1 cellular context compared by ENCODE assay signal in the genomic region with DNA sequence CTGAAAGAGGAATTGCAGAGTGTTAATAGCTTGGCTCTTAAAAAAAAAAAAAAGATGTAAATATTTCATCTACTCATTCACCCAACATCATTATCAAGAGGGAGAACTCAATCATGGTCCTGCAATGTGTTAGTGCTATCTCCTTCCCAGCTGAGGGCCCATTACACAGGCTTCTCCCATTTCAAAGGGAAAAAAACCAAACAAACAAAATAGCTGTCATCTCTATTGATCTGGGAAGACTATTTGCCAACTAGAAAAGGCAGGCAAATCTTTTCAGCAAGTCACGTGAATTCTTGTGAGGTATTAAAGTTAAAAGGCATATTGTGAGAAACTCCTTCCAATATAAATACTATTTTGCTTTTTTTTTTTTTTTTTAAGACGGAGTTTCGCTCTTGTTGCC.
TF ChIP-seq lines count a peak whose summit lies in the region.

No MANE protein-coding gene starts in this region.

TF ChIP-seq in HepG2, 621 proteins besides CTCF, POLR2A, EP300 and RAD21 (continued from another document and continues in another):
- TF ChIP-seq, protein P1, sequence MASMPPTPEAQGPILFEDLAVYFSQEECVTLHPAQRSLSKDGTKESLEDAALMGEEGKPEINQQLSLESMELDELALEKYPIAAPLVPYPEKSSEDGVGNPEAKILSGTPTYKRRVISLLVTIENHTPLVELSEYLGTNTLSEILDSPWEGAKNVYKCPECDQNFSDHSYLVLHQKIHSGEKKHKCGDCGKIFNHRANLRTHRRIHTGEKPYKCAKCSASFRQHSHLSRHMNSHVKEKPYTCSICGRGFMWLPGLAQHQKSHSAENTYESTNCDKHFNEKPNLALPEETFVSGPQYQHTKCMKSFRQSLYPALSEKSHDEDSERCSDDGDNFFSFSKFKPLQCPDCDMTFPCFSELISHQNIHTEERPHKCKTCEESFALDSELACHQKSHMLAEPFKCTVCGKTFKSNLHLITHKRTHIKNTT (CRISPR knock-in tag; IDR thresholded peaks at IDR 0.05), result no peak
- TF ChIP-seq, protein P2, sequence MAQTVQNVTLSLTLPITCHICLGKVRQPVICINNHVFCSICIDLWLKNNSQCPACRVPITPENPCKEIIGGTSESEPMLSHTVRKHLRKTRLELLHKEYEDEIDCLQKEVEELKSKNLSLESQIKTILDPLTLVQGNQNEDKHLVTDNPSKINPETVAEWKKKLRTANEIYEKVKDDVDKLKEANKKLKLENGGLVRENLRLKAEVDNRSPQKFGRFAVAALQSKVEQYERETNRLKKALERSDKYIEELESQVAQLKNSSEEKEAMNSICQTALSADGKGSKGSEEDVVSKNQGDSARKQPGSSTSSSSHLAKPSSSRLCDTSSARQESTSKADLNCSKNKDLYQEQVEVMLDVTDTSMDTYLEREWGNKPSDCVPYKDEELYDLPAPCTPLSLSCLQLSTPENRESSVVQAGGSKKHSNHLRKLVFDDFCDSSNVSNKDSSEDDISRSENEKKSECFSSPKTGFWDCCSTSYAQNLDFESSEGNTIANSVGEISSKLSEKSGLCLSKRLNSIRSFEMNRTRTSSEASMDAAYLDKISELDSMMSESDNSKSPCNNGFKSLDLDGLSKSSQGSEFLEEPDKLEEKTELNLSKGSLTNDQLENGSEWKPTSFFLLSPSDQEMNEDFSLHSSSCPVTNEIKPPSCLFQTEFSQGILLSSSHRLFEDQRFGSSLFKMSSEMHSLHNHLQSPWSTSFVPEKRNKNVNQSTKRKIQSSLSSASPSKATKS (CRISPR knock-in tag; IDR thresholded peaks at IDR 0.05), result no peak
- no peak for TF ChIP-seq ZSCAN9 (CRISPR knock-in tag; IDR thresholded peaks at IDR 0.05; ENCODE audit: borderline replicate concordance)
- TF ChIP-seq, protein P3, sequence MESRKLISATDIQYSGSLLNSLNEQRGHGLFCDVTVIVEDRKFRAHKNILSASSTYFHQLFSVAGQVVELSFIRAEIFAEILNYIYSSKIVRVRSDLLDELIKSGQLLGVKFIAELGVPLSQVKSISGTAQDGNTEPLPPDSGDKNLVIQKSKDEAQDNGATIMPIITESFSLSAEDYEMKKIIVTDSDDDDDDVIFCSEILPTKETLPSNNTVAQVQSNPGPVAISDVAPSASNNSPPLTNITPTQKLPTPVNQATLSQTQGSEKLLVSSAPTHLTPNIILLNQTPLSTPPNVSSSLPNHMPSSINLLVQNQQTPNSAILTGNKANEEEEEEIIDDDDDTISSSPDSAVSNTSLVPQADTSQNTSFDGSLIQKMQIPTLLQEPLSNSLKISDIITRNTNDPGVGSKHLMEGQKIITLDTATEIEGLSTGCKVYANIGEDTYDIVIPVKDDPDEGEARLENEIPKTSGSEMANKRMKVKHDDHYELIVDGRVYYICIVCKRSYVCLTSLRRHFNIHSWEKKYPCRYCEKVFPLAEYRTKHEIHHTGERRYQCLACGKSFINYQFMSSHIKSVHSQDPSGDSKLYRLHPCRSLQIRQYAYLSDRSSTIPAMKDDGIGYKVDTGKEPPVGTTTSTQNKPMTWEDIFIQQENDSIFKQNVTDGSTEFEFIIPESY (CRISPR knock-in tag; IDR thresholded peaks at IDR 0.05), result no peak
- peak; percentile 49; the same call in 1 of the 2 replicates for TF ChIP-seq SALL1 (CRISPR knock-in tag; IDR thresholded peaks at IDR 0.05)
- TF ChIP-seq, protein P4, sequence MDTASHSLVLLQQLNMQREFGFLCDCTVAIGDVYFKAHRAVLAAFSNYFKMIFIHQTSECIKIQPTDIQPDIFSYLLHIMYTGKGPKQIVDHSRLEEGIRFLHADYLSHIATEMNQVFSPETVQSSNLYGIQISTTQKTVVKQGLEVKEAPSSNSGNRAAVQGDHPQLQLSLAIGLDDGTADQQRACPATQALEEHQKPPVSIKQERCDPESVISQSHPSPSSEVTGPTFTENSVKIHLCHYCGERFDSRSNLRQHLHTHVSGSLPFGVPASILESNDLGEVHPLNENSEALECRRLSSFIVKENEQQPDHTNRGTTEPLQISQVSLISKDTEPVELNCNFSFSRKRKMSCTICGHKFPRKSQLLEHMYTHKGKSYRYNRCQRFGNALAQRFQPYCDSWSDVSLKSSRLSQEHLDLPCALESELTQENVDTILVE (CRISPR knock-in tag; IDR thresholded peaks at IDR 0.05), result no peak; the same call in 1 of the 2 replicates
- TF ChIP-seq, protein P5, sequence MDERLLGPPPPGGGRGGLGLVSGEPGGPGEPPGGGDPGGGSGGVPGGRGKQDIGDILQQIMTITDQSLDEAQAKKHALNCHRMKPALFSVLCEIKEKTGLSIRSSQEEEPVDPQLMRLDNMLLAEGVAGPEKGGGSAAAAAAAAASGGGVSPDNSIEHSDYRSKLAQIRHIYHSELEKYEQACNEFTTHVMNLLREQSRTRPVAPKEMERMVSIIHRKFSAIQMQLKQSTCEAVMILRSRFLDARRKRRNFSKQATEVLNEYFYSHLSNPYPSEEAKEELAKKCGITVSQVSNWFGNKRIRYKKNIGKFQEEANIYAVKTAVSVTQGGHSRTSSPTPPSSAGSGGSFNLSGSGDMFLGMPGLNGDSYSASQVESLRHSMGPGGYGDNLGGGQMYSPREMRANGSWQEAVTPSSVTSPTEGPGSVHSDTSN (CRISPR knock-in tag; IDR thresholded peaks at IDR 0.05), result peak; percentile 51; the same call in 1 of the 2 replicates
- peak; percentile 90 for TF ChIP-seq GATAD2A (CRISPR knock-in tag; IDR thresholded peaks at IDR 0.05)
- TF ChIP-seq, protein P6, sequence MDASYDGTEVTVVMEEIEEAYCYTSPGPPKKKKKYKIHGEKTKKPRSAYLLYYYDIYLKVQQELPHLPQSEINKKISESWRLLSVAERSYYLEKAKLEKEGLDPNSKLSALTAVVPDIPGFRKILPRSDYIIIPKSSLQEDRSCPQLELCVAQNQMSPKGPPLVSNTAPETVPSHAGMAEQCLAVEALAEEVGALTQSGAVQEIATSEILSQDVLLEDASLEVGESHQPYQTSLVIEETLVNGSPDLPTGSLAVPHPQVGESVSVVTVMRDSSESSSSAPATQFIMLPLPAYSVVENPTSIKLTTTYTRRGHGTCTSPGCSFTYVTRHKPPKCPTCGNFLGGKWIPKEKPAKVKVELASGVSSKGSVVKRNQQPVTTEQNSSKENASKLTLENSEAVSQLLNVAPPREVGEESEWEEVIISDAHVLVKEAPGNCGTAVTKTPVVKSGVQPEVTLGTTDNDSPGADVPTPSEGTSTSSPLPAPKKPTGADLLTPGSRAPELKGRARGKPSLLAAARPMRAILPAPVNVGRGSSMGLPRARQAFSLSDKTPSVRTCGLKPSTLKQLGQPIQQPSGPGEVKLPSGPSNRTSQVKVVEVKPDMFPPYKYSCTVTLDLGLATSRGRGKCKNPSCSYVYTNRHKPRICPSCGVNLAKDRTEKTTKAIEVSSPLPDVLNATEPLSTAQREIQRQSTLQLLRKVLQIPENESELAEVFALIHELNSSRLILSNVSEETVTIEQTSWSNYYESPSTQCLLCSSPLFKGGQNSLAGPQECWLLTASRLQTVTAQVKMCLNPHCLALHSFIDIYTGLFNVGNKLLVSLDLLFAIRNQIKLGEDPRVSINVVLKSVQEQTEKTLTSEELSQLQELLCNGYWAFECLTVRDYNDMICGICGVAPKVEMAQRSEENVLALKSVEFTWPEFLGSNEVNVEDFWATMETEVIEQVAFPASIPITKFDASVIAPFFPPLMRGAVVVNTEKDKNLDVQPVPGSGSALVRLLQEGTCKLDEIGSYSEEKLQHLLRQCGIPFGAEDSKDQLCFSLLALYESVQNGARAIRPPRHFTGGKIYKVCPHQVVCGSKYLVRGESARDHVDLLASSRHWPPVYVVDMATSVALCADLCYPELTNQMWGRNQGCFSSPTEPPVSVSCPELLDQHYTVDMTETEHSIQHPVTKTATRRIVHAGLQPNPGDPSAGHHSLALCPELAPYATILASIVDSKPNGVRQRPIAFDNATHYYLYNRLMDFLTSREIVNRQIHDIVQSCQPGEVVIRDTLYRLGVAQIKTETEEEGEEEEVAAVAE (CRISPR knock-in tag; IDR thresholded peaks at IDR 0.05; ENCODE audit: borderline replicate concordance), result no peak
- no peak for TF ChIP-seq PTBP1 (IDR thresholded peaks at IDR 0.05; ENCODE audit: low read depth, low read length, poor library complexity, severe bottlenecking)
- TF ChIP-seq POGZ (CRISPR knock-in tag; IDR thresholded peaks at IDR 0.05), result peak; percentile 85
- TF ChIP-seq, protein P7, sequence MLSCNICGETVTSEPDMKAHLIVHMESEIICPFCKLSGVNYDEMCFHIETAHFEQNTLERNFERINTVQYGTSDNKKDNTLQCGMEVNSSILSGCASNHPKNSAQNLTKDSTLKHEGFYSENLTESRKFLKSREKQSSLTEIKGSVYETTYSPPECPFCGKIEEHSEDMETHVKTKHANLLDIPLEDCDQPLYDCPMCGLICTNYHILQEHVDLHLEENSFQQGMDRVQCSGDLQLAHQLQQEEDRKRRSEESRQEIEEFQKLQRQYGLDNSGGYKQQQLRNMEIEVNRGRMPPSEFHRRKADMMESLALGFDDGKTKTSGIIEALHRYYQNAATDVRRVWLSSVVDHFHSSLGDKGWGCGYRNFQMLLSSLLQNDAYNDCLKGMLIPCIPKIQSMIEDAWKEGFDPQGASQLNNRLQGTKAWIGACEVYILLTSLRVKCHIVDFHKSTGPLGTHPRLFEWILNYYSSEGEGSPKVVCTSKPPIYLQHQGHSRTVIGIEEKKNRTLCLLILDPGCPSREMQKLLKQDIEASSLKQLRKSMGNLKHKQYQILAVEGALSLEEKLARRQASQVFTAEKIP (CRISPR knock-in tag; IDR thresholded peaks at IDR 0.05; ENCODE audit: borderline replicate concordance), result no peak
- TF ChIP-seq DPF2 (CRISPR knock-in tag; IDR thresholded peaks at IDR 0.05; ENCODE audit: borderline replicate concordance, low read depth), result no peak; the same call in 1 of the 2 replicates
- no peak for TF ChIP-seq KMT2A (CRISPR knock-in tag; IDR thresholded peaks at IDR 0.05)
- TF ChIP-seq ZNF615 (CRISPR knock-in tag; IDR thresholded peaks at IDR 0.05; ENCODE audit: borderline replicate concordance), result no peak
- no peak for TF ChIP-seq ZNF451 (CRISPR knock-in tag; IDR thresholded peaks at IDR 0.05)
- TF ChIP-seq TCF7L2 (IDR thresholded peaks at IDR 0.05; ENCODE audit: low read depth, low read length), result peak; percentile 61
- TF ChIP-seq RELA (CRISPR knock-in tag; IDR thresholded peaks at IDR 0.05), result no peak
- no peak for TF ChIP-seq ZMAT3 (CRISPR knock-in tag; conservative IDR thresholded peaks at IDR 0.05)
- TF ChIP-seq ZNF317 (CRISPR knock-in tag; IDR thresholded peaks at IDR 0.05), result no peak; the same call in 1 of the 2 replicates
- no peak for TF ChIP-seq MZF1 (CRISPR knock-in tag; IDR thresholded peaks at IDR 0.05; ENCODE audit: borderline replicate concordance)
- TF ChIP-seq SETDB1 (CRISPR knock-in tag; IDR thresholded peaks at IDR 0.05; ENCODE audit: borderline replicate concordance), result no peak
- TF ChIP-seq NCOR1 (IDR thresholded peaks at IDR 0.05; ENCODE audit: borderline replicate concordance, low read length), result no peak
- no peak for TF ChIP-seq TAF1 (CRISPR knock-in tag; IDR thresholded peaks at IDR 0.05)
- TF ChIP-seq, protein P8, sequence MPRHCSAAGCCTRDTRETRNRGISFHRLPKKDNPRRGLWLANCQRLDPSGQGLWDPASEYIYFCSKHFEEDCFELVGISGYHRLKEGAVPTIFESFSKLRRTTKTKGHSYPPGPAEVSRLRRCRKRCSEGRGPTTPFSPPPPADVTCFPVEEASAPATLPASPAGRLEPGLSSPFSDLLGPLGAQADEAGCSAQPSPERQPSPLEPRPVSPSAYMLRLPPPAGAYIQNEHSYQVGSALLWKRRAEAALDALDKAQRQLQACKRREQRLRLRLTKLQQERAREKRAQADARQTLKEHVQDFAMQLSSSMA (CRISPR knock-in tag; IDR thresholded peaks at IDR 0.05), result no peak
- TF ChIP-seq ZNF235 (CRISPR knock-in tag; IDR thresholded peaks at IDR 0.05; ENCODE audit: borderline replicate concordance), result no peak
- TF ChIP-seq HNRNPUL1 (IDR thresholded peaks at IDR 0.05; ENCODE audit: low read depth, low read length), result no peak
- TF ChIP-seq PHB2 (IDR thresholded peaks at IDR 0.05; ENCODE audit: partially characterized antibody), result no peak
- TF ChIP-seq ATF7-NPFF (CRISPR knock-in tag; IDR thresholded peaks at IDR 0.05; ENCODE audit: low read depth), result no peak
- TF ChIP-seq TSC22D2 (CRISPR knock-in tag; IDR thresholded peaks at IDR 0.05; ENCODE audit: borderline replicate concordance), result no peak
- TF ChIP-seq ZFP82 (CRISPR knock-in tag; IDR thresholded peaks at IDR 0.05; ENCODE audit: borderline replicate concordance), result no peak
- no peak for TF ChIP-seq ZNF775 (CRISPR knock-in tag; IDR thresholded peaks at IDR 0.05; ENCODE audit: borderline replicate concordance)
- TF ChIP-seq ZNF431 (CRISPR knock-in tag; IDR thresholded peaks at IDR 0.05; ENCODE audit: borderline replicate concordance, low read depth), result no peak
- no peak for TF ChIP-seq CHCHD3 (CRISPR knock-in tag; IDR thresholded peaks at IDR 0.05)
- TF ChIP-seq, protein P9, sequence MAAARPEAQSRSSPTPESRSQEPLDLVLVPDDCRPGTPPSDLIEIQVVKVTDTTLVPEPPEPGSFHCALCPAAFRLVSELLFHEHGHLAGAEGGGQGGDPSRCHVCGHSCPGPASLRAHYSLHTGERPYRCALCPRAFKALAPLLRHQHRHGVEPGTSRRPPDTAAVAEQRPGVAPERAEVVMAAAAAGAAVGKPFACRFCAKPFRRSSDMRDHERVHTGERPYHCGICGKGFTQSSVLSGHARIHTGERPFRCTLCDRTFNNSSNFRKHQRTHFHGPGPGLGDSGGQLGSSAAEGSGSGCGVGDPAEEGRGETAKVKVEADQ (CRISPR knock-in tag; IDR thresholded peaks at IDR 0.05; ENCODE audit: borderline replicate concordance), result no peak
- no peak for TF ChIP-seq BORCS8-MEF2B (CRISPR knock-in tag; IDR thresholded peaks at IDR 0.05)
- TF ChIP-seq NFE2L1 (CRISPR knock-in tag; IDR thresholded peaks at IDR 0.05; ENCODE audit: borderline replicate concordance), result no peak
- TF ChIP-seq ZNF468 (CRISPR knock-in tag; IDR thresholded peaks at IDR 0.05), result no peak
- no peak for TF ChIP-seq STAG1 (CRISPR knock-in tag; IDR thresholded peaks at IDR 0.05)
- no peak for TF ChIP-seq ZNF382 (CRISPR knock-in tag; IDR thresholded peaks at IDR 0.05; ENCODE audit: borderline replicate concordance)
- TF ChIP-seq, protein P10, sequence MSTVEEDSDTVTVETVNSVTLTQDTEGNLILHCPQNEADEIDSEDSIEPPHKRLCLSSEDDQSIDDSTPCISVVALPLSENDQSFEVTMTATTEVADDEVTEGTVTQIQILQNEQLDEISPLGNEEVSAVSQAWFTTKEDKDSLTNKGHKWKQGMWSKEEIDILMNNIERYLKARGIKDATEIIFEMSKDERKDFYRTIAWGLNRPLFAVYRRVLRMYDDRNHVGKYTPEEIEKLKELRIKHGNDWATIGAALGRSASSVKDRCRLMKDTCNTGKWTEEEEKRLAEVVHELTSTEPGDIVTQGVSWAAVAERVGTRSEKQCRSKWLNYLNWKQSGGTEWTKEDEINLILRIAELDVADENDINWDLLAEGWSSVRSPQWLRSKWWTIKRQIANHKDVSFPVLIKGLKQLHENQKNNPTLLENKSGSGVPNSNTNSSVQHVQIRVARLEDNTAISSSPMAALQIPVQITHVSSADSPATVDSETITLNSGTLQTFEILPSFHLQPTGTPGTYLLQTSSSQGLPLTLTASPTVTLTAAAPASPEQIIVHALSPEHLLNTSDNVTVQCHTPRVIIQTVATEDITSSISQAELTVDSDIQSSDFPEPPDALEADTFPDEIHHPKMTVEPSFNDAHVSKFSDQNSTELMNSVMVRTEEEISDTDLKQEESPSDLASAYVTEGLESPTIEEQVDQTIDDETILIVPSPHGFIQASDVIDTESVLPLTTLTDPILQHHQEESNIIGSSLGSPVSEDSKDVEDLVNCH (CRISPR knock-in tag; IDR thresholded peaks at IDR 0.05), result no peak
